In genomic region chr6:166999845-167000253, GRCh38 we compare ENCODE assay signal across 8 cellular contexts. TPM values are rescaled to one million over a fixed set of nuclear protein-coding genes. Genes with fewer than 3 reads are reported as not detected.
DNase-seq lines count a peak whose midpoint lies in the region; ATAC-seq and TF ChIP-seq lines count a peak whose summit lies in the region.

No MANE protein-coding gene starts in this region.

- WGBS in psoas muscle, 3 donors: 1 to 2% (median 2%) methylated on average over 16 of the region's 16 CpGs

- H3K36me3 ChIP-seq in psoas muscle (ENCODE audit: insufficient read depth in 1 of 2, low read depth in 1 of 2): peaks cover 0 to 26% of the 10 kb centered on the region in 2 donors

- ATAC-seq in psoas muscle: no peak
- ATAC-seq in HG02852 (IDR thresholded peaks at IDR 0.05; ENCODE audit: unreplicated experiment): no peak

- no peak for TF ChIP-seq CTCF in fibroblast of villous mesenchyme (IDR thresholded peaks at IDR 0.05; ENCODE audit: insufficient read depth, low read depth, low read length)
- no peak for TF ChIP-seq CTCF in psoas muscle (IDR thresholded peaks at IDR 0.05)

- DNase-seq in NCI-H2227 treated with DMSO at 0.1 percent for 48 hours (lab: John Stamatoyannopoulos, UW) (peak; percentile 3), NCI-H2227 (lab: John Stamatoyannopoulos, UW; ENCODE audit: unreplicated experiment) (no peak), SW480 (ENCODE audit: low spot score) (peak; percentile 5), fibroblast of villous mesenchyme (ENCODE audit: low read depth) (peak; percentile 15), psoas muscle (no peak), NCI-H226 (no peak), mesenteric fat pad (ENCODE audit: low spot score) (no peak)

- H3K27me3 ChIP-seq in psoas muscle (ENCODE audit: insufficient read depth in 3 of 3, low read length in 2 of 3): no peaks in the 10 kb centered on the region

- intact Hi-C loops in psoas muscle (cut with DNase I): loop anchor here (5.0 kb wide), 1 partner anchor 43 kb away; the partner anchor contains the start of gene RNASET2 (in 2 of the 2)

- H3K27ac ChIP-seq in psoas muscle: no peak overlapping the region

- no peaks in the 10 kb centered on the region for H3K9me3 ChIP-seq in psoas muscle

- H3K4me3 ChIP-seq in fibroblast of villous mesenchyme (ENCODE audit: low read depth, low read length) (peak overlapping the region; percentile 86), psoas muscle (peak overlapping the region; percentile 86)

- H3K4me1 ChIP-seq in psoas muscle: peaks cover 17% of the 10 kb centered on the region

RNA-seq across cellular contexts. Expression of gene CEP43, which starts 0.7 kb away (rescaled TPM):
- total RNA-seq in fibroblast of villous mesenchyme (19.3 and 37.6 TPM in 2 replicates), psoas muscle (1 to 10 TPM; 3.0 to 7.9 (median 5.8) TPM), mesenteric fat pad (8.6 TPM)
- polyA plus RNA-seq in psoas muscle: 10 to 100 TPM in 1 of 3 donors, 1 to 10 TPM in 2; 3.7 to 18.8 (median 9.2) TPM

RNA-seq across cellular contexts. Expression of gene RNASET2, which starts 43.5 kb away (rescaled TPM):
- 20.3 and 22.5 TPM in 2 replicates for total RNA-seq in fibroblast of villous mesenchyme
- 10 to 100 TPM in 1 of 4 donors, 1 to 10 TPM in 3; 2.8 to 10.1 (median 6.5) TPM for total RNA-seq in psoas muscle
- polyA plus RNA-seq in psoas muscle: 1 to 10 TPM; 3.6 to 3.9 (median 3.7) TPM
- 50.6 TPM for total RNA-seq in mesenteric fat pad

Comparison
In these comparisons a context has a peak if more than half of its experiments do, and no peak if none do; other contexts are left out.
1. DNase-seq: peak in NCI-H2227 treated with DMSO at 0.1 percent for 48 hours (single experiment), SW480 (single experiment) and fibroblast of villous mesenchyme (single experiment); none in NCI-H2227 (single experiment), psoas muscle (0 of 2), NCI-H226 (single experiment) and mesenteric fat pad (single experiment).